In genomic region chr9:113949206-113950078, GRCh38 we compare ENCODE assay signal across 2 cellular contexts.
TF ChIP-seq lines count a peak whose summit lies in the region.

No MANE protein-coding gene starts in this region.

TF ChIP-seq in HepG2, 621 proteins besides CTCF, POLR2A, EP300 and RAD21:
- no peak for TF ChIP-seq ZNF562 (CRISPR knock-in tag; IDR thresholded peaks at IDR 0.05; ENCODE audit: borderline replicate concordance)

TF ChIP-seq in H1, 55 proteins besides CTCF, POLR2A, EP300 and RAD21:
- TF ChIP-seq HDAC2 (IDR thresholded peaks at IDR 0.05; ENCODE audit: borderline replicate concordance in 1 of 2, low read depth in 2 of 2, low read length in 2 of 2): no peak
- no peak for TF ChIP-seq RNF2 (IDR thresholded peaks at IDR 0.05; ENCODE audit: borderline replicate concordance, low read depth, low read length, missing control alignments, poor library complexity, severe bottlenecking)
- no peak for TF ChIP-seq HDAC6 (IDR thresholded peaks at IDR 0.05; ENCODE audit: low read depth, low read length)
- TF ChIP-seq CHD1 (IDR thresholded peaks at IDR 0.05; ENCODE audit: low read depth, low read length): no peak
- no peak for TF ChIP-seq CHD7 (IDR thresholded peaks at IDR 0.05; ENCODE audit: insufficient replicate concordance, low read length)
- TF ChIP-seq NRF1 (IDR thresholded peaks at IDR 0.05; ENCODE audit: low read depth, low read length): no peak
